In the genomic region with DNA sequence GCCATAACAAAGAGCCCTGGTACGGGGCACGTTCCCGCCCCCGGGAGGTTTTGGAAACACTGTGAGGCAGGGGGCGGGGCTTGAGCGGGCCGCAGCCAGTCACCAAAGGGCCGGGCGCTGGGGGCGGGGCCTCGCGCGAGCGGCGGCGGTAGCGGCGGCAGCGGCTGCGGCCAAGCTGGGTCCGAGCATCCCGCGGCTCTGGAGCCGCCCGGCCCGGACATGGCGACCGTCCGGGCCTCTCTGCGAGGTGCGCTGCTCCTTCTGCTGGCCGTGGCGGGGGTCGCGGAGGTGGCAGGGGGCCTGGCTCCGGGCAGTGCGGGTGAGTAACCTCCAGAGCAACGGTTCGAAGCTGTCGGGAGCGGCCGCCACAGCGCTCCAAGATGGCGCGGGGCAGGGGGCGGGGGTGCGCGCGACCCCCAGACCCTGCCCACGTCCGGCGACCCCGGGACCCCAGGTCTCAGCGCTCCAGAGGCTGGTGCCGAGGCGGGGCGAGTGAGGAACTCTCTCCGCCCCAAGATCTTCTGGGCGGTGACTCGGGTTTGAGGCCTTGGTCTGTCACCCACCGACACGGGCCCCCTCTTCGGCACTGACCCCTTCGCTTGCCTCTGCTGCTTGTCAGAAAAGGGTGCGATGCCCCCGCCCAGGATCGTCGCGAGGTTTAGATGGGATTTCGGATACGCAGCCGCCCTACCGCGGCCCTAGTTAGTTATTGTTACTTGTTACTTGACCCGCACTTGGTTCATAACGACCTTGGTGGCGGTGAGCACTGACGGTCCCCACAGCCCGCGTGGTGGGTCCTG, we compare ENCODE assay signal across 8 cellular contexts. TPM values are rescaled to one million over a fixed set of nuclear protein-coding genes. Genes with fewer than 3 reads are reported as not detected.
A peak's percentile ranks its signal among the peaks of the same experiment; 100 is the strongest.
DNase-seq lines count a peak whose midpoint lies in the region; ATAC-seq and TF ChIP-seq lines count a peak whose summit lies in the region.

A gene with protein sequence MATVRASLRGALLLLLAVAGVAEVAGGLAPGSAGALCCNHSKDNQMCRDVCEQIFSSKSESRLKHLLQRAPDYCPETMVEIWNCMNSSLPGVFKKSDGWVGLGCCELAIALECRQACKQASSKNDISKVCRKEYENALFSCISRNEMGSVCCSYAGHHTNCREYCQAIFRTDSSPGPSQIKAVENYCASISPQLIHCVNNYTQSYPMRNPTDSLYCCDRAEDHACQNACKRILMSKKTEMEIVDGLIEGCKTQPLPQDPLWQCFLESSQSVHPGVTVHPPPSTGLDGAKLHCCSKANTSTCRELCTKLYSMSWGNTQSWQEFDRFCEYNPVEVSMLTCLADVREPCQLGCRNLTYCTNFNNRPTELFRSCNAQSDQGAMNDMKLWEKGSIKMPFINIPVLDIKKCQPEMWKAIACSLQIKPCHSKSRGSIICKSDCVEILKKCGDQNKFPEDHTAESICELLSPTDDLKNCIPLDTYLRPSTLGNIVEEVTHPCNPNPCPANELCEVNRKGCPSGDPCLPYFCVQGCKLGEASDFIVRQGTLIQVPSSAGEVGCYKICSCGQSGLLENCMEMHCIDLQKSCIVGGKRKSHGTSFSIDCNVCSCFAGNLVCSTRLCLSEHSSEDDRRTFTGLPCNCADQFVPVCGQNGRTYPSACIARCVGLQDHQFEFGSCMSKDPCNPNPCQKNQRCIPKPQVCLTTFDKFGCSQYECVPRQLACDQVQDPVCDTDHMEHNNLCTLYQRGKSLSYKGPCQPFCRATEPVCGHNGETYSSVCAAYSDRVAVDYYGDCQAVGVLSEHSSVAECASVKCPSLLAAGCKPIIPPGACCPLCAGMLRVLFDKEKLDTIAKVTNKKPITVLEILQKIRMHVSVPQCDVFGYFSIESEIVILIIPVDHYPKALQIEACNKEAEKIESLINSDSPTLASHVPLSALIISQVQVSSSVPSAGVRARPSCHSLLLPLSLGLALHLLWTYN (plus strand): TSS at position 134 of the 800 bp plus-strand sequence. CDS start 86 bp downstream, at position 220.

- CTCF ChIA-PET in SK-N-SH (lab: Yijun Ruan, JAX), result interaction anchor here (0.6 to 5.5 kb wide), 14 partner anchors 9 to 292 kb away, joined by 3 to 38 read pairs (median 3); a partner anchor contains a TSS

- no peaks in the 10 kb centered on the region for H3K27me3 Mint-ChIP-seq in activated naive CD8-positive, alpha-beta T cell treated with anti-CD3 and anti-CD28 coated beads for 36 hours
- no peaks in the 10 kb centered on the region for H3K27me3 Mint-ChIP-seq in osteocyte (ENCODE audit: unreplicated experiment)

- H3K9me3 Mint-ChIP-seq in activated naive CD8-positive, alpha-beta T cell treated with anti-CD3 and anti-CD28 coated beads for 36 hours, result no peaks in the 10 kb centered on the region
- H3K9me3 Mint-ChIP-seq in osteocyte (ENCODE audit: unreplicated experiment), result no peaks in the 10 kb centered on the region

- ATAC-seq in GM21786 (IDR thresholded peaks at IDR 0.05; ENCODE audit: unreplicated experiment), result peak; percentile 83

- peak within 1 kb of the TSS; percentile 53 for H3K27ac Mint-ChIP-seq in activated naive CD8-positive, alpha-beta T cell treated with anti-CD3 and anti-CD28 coated beads for 36 hours
- peak within 1 kb of the TSS; percentile 83 for H3K27ac Mint-ChIP-seq in osteocyte (ENCODE audit: unreplicated experiment)

- peak within 1 kb of the TSS; percentile 91 for H3K9ac ChIP-seq in SK-N-SH

- TF ChIP-seq CTCF in SK-N-SH (IDR thresholded peaks at IDR 0.05) (no peak), osteocyte (IDR thresholded peaks at IDR 0.05) (no peak)

- no peaks in the 10 kb centered on the region for H3K9me3 ChIP-seq in SK-N-SH

- H3K27me3 ChIP-seq in SK-N-SH (ENCODE audit: insufficient read depth), result no peaks in the 10 kb centered on the region

- H3K4me1 Mint-ChIP-seq in activated naive CD8-positive, alpha-beta T cell treated with anti-CD3 and anti-CD28 coated beads for 36 hours, result peaks cover 26% of the 10 kb centered on the region
- H3K4me1 Mint-ChIP-seq in osteocyte (ENCODE audit: unreplicated experiment), result peaks cover 45% of the 10 kb centered on the region

- H3K4me1 ChIP-seq in SK-N-SH (ENCODE audit: control insufficient read depth in 1 of 2, insufficient read depth in 2 of 2, low read depth in 1 of 2, low read length in 1 of 2), result peaks cover 6 to 17% of the 10 kb centered on the region in 2 experiments

- peak within 1 kb of the TSS; percentile 94 for H2AFZ ChIP-seq in SK-N-SH (ENCODE audit: low read depth)

- no peak for TF ChIP-seq RAD21 in SK-N-SH (IDR thresholded peaks at IDR 0.05; ENCODE audit: low read length)

- H4K20me1 ChIP-seq in SK-N-SH (ENCODE audit: insufficient read depth), result peaks cover 4% of the 10 kb centered on the region; the same call in 1 of the 2 replicates

- peaks cover 41% of the 10 kb centered on the region for H3F3A ChIP-seq in SK-N-SH (replicated peaks; ENCODE audit: insufficient read depth)

- peak within 1 kb of the TSS; percentile 72 to 81 for H3K4me3 ChIP-seq in SK-N-SH (ENCODE audit: low read depth in 2 of 2, low read length in 1 of 2)

- H3K27ac ChIP-seq in SK-N-SH (ENCODE audit: low read depth in 2 of 2, low read length in 1 of 2) (peak within 1 kb of the TSS; percentile 73 to 79), temporal lobe (ENCODE audit: low read depth, low read length) (peak within 1 kb of the TSS; percentile 47)

- intact Hi-C loops in head of caudate nucleus (cut with DNase I), result loop anchor here (10.0 kb wide), 2 partner anchors 128 to 288 kb away; a partner anchor contains a TSS

- POLR2A ChIA-PET in SK-N-SH (lab: Yijun Ruan, JAX), result interaction anchor here (0.5 kb wide), 1 partner anchor 426 kb away, joined by 3 read pairs; no protein-coding TSS in a partner anchor

- TF ChIP-seq EP300 in SK-N-SH (IDR thresholded peaks at IDR 0.05; ENCODE audit: borderline replicate concordance in 1 of 2, low read depth in 1 of 2, low read length in 1 of 2), result 0 out of 4 replicates have a peak, but pooled peaks of 1 of the 2 experiments have one; percentile 11

- DNase-seq in DMS79 (lab: John Stamatoyannopoulos, UW) (peak; percentile 52), M059J (ENCODE audit: low read depth) (peak; percentile 88), SK-N-SH (peak; percentile 96), head of caudate nucleus (peak; percentile 86 to 97 (median 93)), osteocyte (ENCODE audit: extremely low spot score, unreplicated experiment) (peak; percentile 94)
- peak; percentile 92 for DNase-seq in activated naive CD8-positive, alpha-beta T cell treated with anti-CD3 and anti-CD28 coated beads for 36 hours

- H3K36me3 ChIP-seq in SK-N-SH (replicated peaks in 1 of 2; ENCODE audit: control insufficient read depth in 1 of 2, insufficient read depth in 2 of 2, low read length in 1 of 2), result no peaks in the 10 kb centered on the region

- WGBS in SK-N-SH (ENCODE audit: low lambda C conversion rate), result 0% methylated on average over 26 of the region's 80 CpGs

- H3K79me2 ChIP-seq in SK-N-SH (ENCODE audit: insufficient read depth), result peaks cover 52% of the 10 kb centered on the region

- peak within 1 kb of the TSS; percentile 92 for H3K4me3 Mint-ChIP-seq in activated naive CD8-positive, alpha-beta T cell treated with anti-CD3 and anti-CD28 coated beads for 36 hours
- peak within 1 kb of the TSS; percentile 97 for H3K4me3 Mint-ChIP-seq in osteocyte (ENCODE audit: unreplicated experiment)

- peak within 1 kb of the TSS; percentile 75 for H3K4me2 ChIP-seq in SK-N-SH

- H3K9me2 ChIP-seq in SK-N-SH, result no peaks in the 10 kb centered on the region

- no peaks in the 10 kb centered on the region for H3K36me3 Mint-ChIP-seq in activated naive CD8-positive, alpha-beta T cell treated with anti-CD3 and anti-CD28 coated beads for 36 hours
- no peaks in the 10 kb centered on the region for H3K36me3 Mint-ChIP-seq in osteocyte (ENCODE audit: unreplicated experiment)

TF ChIP-seq in SK-N-SH, 30 proteins besides CTCF, POLR2A, EP300 and RAD21 (continues in another document):
- no peak for TF ChIP-seq GABPA (IDR thresholded peaks at IDR 0.05; ENCODE audit: low read depth)
- TF ChIP-seq FOXJ3 (CRISPR knock-in tag; IDR thresholded peaks at IDR 0.05), result no peak
- TF ChIP-seq MEF2A (IDR thresholded peaks at IDR 0.05; ENCODE audit: borderline replicate concordance, low read depth), result no peak
- TF ChIP-seq RCOR1 (IDR thresholded peaks at IDR 0.05; ENCODE audit: low read length), result no peak
- no peak for TF ChIP-seq RFX5 (IDR thresholded peaks at IDR 0.05; ENCODE audit: low read length)
- TF ChIP-seq FOXM1 (IDR thresholded peaks at IDR 0.05; ENCODE audit: low read depth), result no peak
- TF ChIP-seq, protein P1, sequence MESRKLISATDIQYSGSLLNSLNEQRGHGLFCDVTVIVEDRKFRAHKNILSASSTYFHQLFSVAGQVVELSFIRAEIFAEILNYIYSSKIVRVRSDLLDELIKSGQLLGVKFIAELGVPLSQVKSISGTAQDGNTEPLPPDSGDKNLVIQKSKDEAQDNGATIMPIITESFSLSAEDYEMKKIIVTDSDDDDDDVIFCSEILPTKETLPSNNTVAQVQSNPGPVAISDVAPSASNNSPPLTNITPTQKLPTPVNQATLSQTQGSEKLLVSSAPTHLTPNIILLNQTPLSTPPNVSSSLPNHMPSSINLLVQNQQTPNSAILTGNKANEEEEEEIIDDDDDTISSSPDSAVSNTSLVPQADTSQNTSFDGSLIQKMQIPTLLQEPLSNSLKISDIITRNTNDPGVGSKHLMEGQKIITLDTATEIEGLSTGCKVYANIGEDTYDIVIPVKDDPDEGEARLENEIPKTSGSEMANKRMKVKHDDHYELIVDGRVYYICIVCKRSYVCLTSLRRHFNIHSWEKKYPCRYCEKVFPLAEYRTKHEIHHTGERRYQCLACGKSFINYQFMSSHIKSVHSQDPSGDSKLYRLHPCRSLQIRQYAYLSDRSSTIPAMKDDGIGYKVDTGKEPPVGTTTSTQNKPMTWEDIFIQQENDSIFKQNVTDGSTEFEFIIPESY (IDR thresholded peaks at IDR 0.05; ENCODE audit: borderline replicate concordance, low read depth), result no peak
- TF ChIP-seq SMC3 (IDR thresholded peaks at IDR 0.05; ENCODE audit: low read depth, low read length), result no peak
- no peak for TF ChIP-seq TEAD4 (IDR thresholded peaks at IDR 0.05; ENCODE audit: borderline replicate concordance, insufficient read depth)
- TF ChIP-seq YY1 (IDR thresholded peaks at IDR 0.05; ENCODE audit: low read depth), result peak; percentile 85

RNA-seq across cellular contexts. Expression of the gene that starts here (rescaled TPM):
- 10.9 and 23.7 TPM in 2 replicates for total RNA-seq in M059J (2014; rRNA removed; shearing (Covaris generic))
- polyA plus RNA-seq in SK-N-SH (2012; rRNA removed), result 22.8 and 27.3 TPM in 2 replicates
- 26.6 and 29.4 TPM in 2 replicates for polyA plus RNA-seq in SK-N-SH (2012; cell fraction: cytosol; rRNA removed)
- polyA plus RNA-seq in SK-N-SH (2012; cell fraction: nucleus; rRNA removed), result 22.2 and 34.2 TPM in 2 replicates
- 1 to 10 TPM; 4.4 to 5.2 TPM for total RNA-seq in activated naive CD8-positive, alpha-beta T cell treated with anti-CD3 and anti-CD28 coated beads for 36 hours
- total RNA-seq in osteocyte (25.7 and 27.1 TPM in 2 replicates), temporal lobe (8.6 TPM)

Comparison
In these comparisons a context has a peak if more than half of its experiments do, and no peak if none do; other contexts are left out.
1. Peak in every context shown above with its lines: DNase-seq, ATAC-seq, H3K4me3 ChIP-seq and H3K27ac ChIP-seq.